In genomic region chr14:55103005-55103640, GRCh38 we compare ENCODE assay signal across 8 cellular contexts. TPM values are rescaled to one million over a fixed set of nuclear protein-coding genes. Genes with fewer than 3 reads are reported as not detected.
A peak's percentile ranks its signal among the peaks of the same experiment; 100 is the strongest.
DNase-seq lines count a peak whose midpoint lies in the region; ATAC-seq and TF ChIP-seq lines count a peak whose summit lies in the region.

No MANE protein-coding gene starts in this region.

- peaks cover 30% of the 10 kb centered on the region for H3K4me1 ChIP-seq in mesodermal cell (ENCODE audit: control insufficient read depth, insufficient read depth, low read length, poor library complexity, severe bottlenecking)
- H3K4me1 ChIP-seq in stomach smooth muscle (ENCODE audit: control insufficient read depth, insufficient read depth, low read length): peaks cover 35% of the 10 kb centered on the region

- peaks cover 12% of the 10 kb centered on the region for H3K9me3 ChIP-seq in mesodermal cell (ENCODE audit: control insufficient read depth, low read length)
- H3K9me3 ChIP-seq in stomach smooth muscle (ENCODE audit: control insufficient read depth in 2 of 2, low read length in 2 of 2): peaks cover 4 to 5% of the 10 kb centered on the region in 2 donors

- H3K27ac ChIP-seq in mesodermal cell (ENCODE audit: low read depth, low read length, severe bottlenecking) (peak overlapping the region; percentile 89), stomach smooth muscle (ENCODE audit: low read length) (peak overlapping the region; percentile 77)

- H3K4me1 Mint-ChIP-seq in dendritic cell treated with granulocyte-macrophage colony-stimulating factor and Interleukin-4, amounts not matched to agents 40 ng/mL and 50 ng/mL, for 4 days (ENCODE audit: low read depth): peaks cover 66% of the 10 kb centered on the region

- no peak for TF ChIP-seq CTCF in LNCaP clone FGC (IDR thresholded peaks at IDR 0.05; ENCODE audit: control insufficient read depth, extremely low read depth, insufficient read depth)

- 18 to 19% methylated on average over 12 to 13 of the region's 13 CpGs for WGBS in mesodermal cell (ENCODE audit: insufficient coverage in 2 of 2), 2 experiments

- intact Hi-C loops in dendritic cell treated with granulocyte-macrophage colony-stimulating factor and Interleukin-4, amounts not matched to agents 40 ng/mL and 50 ng/mL, for 4 days (cut with micrococcal nuclease): no loop called here

- H3K9me3 Mint-ChIP-seq in dendritic cell treated with granulocyte-macrophage colony-stimulating factor and Interleukin-4, amounts not matched to agents 40 ng/mL and 50 ng/mL, for 4 days: no peaks in the 10 kb centered on the region

- H3K27me3 ChIP-seq in stomach smooth muscle (ENCODE audit: control insufficient read depth in 1 of 2, insufficient read depth in 2 of 2, low read length in 2 of 2): no peaks in the 10 kb centered on the region

- H3K4me3 Mint-ChIP-seq in dendritic cell treated with granulocyte-macrophage colony-stimulating factor and Interleukin-4, amounts not matched to agents 40 ng/mL and 50 ng/mL, for 4 days: no peak overlapping the region

- H3K36me3 ChIP-seq in mesodermal cell (ENCODE audit: control insufficient read depth, insufficient read depth, low read length) (no peaks in the 10 kb centered on the region), stomach smooth muscle (ENCODE audit: control insufficient read depth in 2 of 2, insufficient read depth in 2 of 2, low read length in 2 of 2) (no peaks in the 10 kb centered on the region)

- peak overlapping the region; percentile 82 for H3K27ac Mint-ChIP-seq in dendritic cell treated with granulocyte-macrophage colony-stimulating factor and Interleukin-4, amounts not matched to agents 40 ng/mL and 50 ng/mL, for 4 days

- H3K36me3 Mint-ChIP-seq in dendritic cell treated with granulocyte-macrophage colony-stimulating factor and Interleukin-4, amounts not matched to agents 40 ng/mL and 50 ng/mL, for 4 days (ENCODE audit: low read depth): peaks cover 8% of the 10 kb centered on the region

- DNase-seq in DMS53 (lab: John Stamatoyannopoulos, UW) (peak; percentile 96), LNCaP clone FGC (ENCODE audit: low read depth) (peak; percentile 87), AML-193 (lab: John Stamatoyannopoulos, UW) (no peak)
- DNase-seq in activated CD4-positive, alpha-beta T cell treated with anti-CD3 and anti-CD28 coated beads for 1 hour: peak; percentile 19

- ATAC-seq in GM21723 (IDR thresholded peaks at IDR 0.05; ENCODE audit: unreplicated experiment): peak; percentile 33

- no peak overlapping the region for H3K4me3 ChIP-seq in LNCaP clone FGC (ENCODE audit: low read depth, low read length)
- H3K4me3 ChIP-seq in mesodermal cell (ENCODE audit: extremely low read depth, insufficient read depth, low read length, poor library complexity, severe bottlenecking): no peak overlapping the region
- H3K4me3 ChIP-seq in stomach smooth muscle (ENCODE audit: low read length in 2 of 2): peak overlapping the region in 1 of 2 donors; percentile 47

- H3K27me3 Mint-ChIP-seq in dendritic cell treated with granulocyte-macrophage colony-stimulating factor and Interleukin-4, amounts not matched to agents 40 ng/mL and 50 ng/mL, for 4 days: no peaks in the 10 kb centered on the region

- peak overlapping the region; percentile 31 to 51 for H3K9ac ChIP-seq in stomach smooth muscle (ENCODE audit: low read length in 2 of 2)

RNA-seq across cellular contexts. Expression of gene LGALS3, which starts 25.9 kb away (rescaled TPM):
- polyA plus RNA-seq in mesodermal cell (2013, experiment 1 of 2): 17.4 TPM
- polyA plus RNA-seq in mesodermal cell (2013, experiment 2 of 2): 15.1 TPM

RNA-seq across cellular contexts. Expression of gene MAPK1IP1L, which starts 51.7 kb away (rescaled TPM):
- 98.4 TPM for polyA plus RNA-seq in mesodermal cell (2013, experiment 1 of 2)
- polyA plus RNA-seq in mesodermal cell (2013, experiment 2 of 2): 85.4 TPM

Comparison
In these comparisons a context has a peak if more than half of its experiments do, and no peak if none do; other contexts are left out.
1. DNase-seq: peak in DMS53 (single experiment), LNCaP clone FGC (single experiment) and activated CD4-positive, alpha-beta T cell treated with anti-CD3 and anti-CD28 coated beads for 1 hour (single experiment); none in AML-193 (0 of 2).